12 cellular contexts compared by ENCODE assay signal in genomic region chr17:2064147-2064489, GRCh38. TPM values are rescaled to one million over a fixed set of nuclear protein-coding genes. Genes with fewer than 3 reads are reported as not detected.
DNase-seq lines count a peak whose midpoint lies in the region; ATAC-seq and TF ChIP-seq lines count a peak whose summit lies in the region.
"Had no signal": no experiment of that assay in that cellular context is flagged by ENCODE, and none has a peak within 500 bp of the region (broad histone marks: within the 10 kb centered on the region; RNA-seq: fewer than 3 reads in every experiment).

No MANE protein-coding gene starts in this region.

- TF ChIP-seq POLR2A in tibial nerve (IDR thresholded peaks at IDR 0.05), result no peak

- no peaks in the 10 kb centered on the region for H3F3A ChIP-seq in MM.1S (ENCODE audit: insufficient read depth, low read length)

- H3K4me3 Mint-ChIP-seq in activated naive CD4-positive, alpha-beta T cell treated with anti-CD3 and anti-CD28 coated beads, Interleukin-2, amount 50 U/mL, for 24 hours, result no peak overlapping the region
- H3K4me3 Mint-ChIP-seq in chondrocyte (ENCODE audit: unreplicated experiment) (no peak overlapping the region), mesothelial cell of epicardium (no peak overlapping the region)
- H3K4me3 Mint-ChIP-seq: activated naive CD4-positive, alpha-beta T cell treated with anti-CD3 and anti-CD28 coated beads for 36 hours had no signal

- no peak overlapping the region for H3K4me2 ChIP-seq in MM.1S (ENCODE audit: low read depth, low read length)

- no peak for TF ChIP-seq CTCF in chondrocyte (IDR thresholded peaks at IDR 0.05)
- TF ChIP-seq CTCF in mesothelial cell of epicardium (IDR thresholded peaks at IDR 0.05; ENCODE audit: unreplicated experiment), result no peak
- TF ChIP-seq CTCF in tibial nerve (IDR thresholded peaks at IDR 0.05), result no peak
- no peak for TF ChIP-seq CTCF in MM.1S (IDR thresholded peaks at IDR 0.05; ENCODE audit: low read length)

- peak overlapping the region; percentile 66 to 92 (median 92) for H3K27ac ChIP-seq in tibial nerve
- no peak overlapping the region for H3K27ac ChIP-seq in MM.1S (ENCODE audit: low read length)

- H3K79me2 ChIP-seq in MM.1S (ENCODE audit: low read length), result no peaks in the 10 kb centered on the region

- H3K36me3 ChIP-seq in tibial nerve, result peaks cover 0 to 94% (median 0%) of the 10 kb centered on the region in 3 donors
- H3K36me3 ChIP-seq in MM.1S (replicated peaks; ENCODE audit: insufficient read depth, low read length), result no peaks in the 10 kb centered on the region

- WGBS in tibial nerve, 2 donors, result 53 to 62% methylated on average over 5 of the region's 5 CpGs

- no peaks in the 10 kb centered on the region for H3K9me3 Mint-ChIP-seq in activated naive CD4-positive, alpha-beta T cell treated with anti-CD3 and anti-CD28 coated beads, Interleukin-2, amount 50 U/mL, for 24 hours
- no peaks in the 10 kb centered on the region for H3K9me3 Mint-ChIP-seq in chondrocyte (ENCODE audit: low read depth)
- H3K9me3 Mint-ChIP-seq in mesothelial cell of epicardium, result no peaks in the 10 kb centered on the region
- H3K9me3 Mint-ChIP-seq: activated naive CD4-positive, alpha-beta T cell treated with anti-CD3 and anti-CD28 coated beads for 36 hours had no signal

- no peaks in the 10 kb centered on the region for H4K20me1 ChIP-seq in MM.1S (ENCODE audit: insufficient read depth, low read length)

- H3K4me3 ChIP-seq in tibial nerve (no peak overlapping the region), MM.1S (ENCODE audit: low read length) (no peak overlapping the region)

- H3K9ac ChIP-seq in MM.1S (ENCODE audit: low read length), result no peak overlapping the region

- peaks cover 4% of the 10 kb centered on the region for H3K27me3 Mint-ChIP-seq in activated naive CD4-positive, alpha-beta T cell treated with anti-CD3 and anti-CD28 coated beads, Interleukin-2, amount 50 U/mL, for 24 hours
- H3K27me3 Mint-ChIP-seq in chondrocyte (ENCODE audit: low read depth), result no peaks in the 10 kb centered on the region
- H3K27me3 Mint-ChIP-seq in mesothelial cell of epicardium (ENCODE audit: low read depth), result peaks cover 3% of the 10 kb centered on the region

- no peak for ATAC-seq in GM21528 (IDR thresholded peaks at IDR 0.05; ENCODE audit: low FRiP score, unreplicated experiment)

- H3K27ac Mint-ChIP-seq in activated naive CD4-positive, alpha-beta T cell treated with anti-CD3 and anti-CD28 coated beads, Interleukin-2, amount 50 U/mL, for 24 hours, result peak overlapping the region; percentile 26
- peak overlapping the region; percentile 98 for H3K27ac Mint-ChIP-seq in chondrocyte (ENCODE audit: unreplicated experiment)
- peak overlapping the region; percentile 76 for H3K27ac Mint-ChIP-seq in mesothelial cell of epicardium
- H3K27ac Mint-ChIP-seq: activated naive CD4-positive, alpha-beta T cell treated with anti-CD3 and anti-CD28 coated beads for 36 hours had no signal

- peaks cover 40% of the 10 kb centered on the region for H3K36me3 Mint-ChIP-seq in activated naive CD4-positive, alpha-beta T cell treated with anti-CD3 and anti-CD28 coated beads, Interleukin-2, amount 50 U/mL, for 24 hours
- H3K36me3 Mint-ChIP-seq in chondrocyte (ENCODE audit: low read depth) (peaks cover 11% of the 10 kb centered on the region), mesothelial cell of epicardium (peaks cover 18% of the 10 kb centered on the region)

- peaks cover 8% of the 10 kb centered on the region for H3K4me1 Mint-ChIP-seq in activated naive CD4-positive, alpha-beta T cell treated with anti-CD3 and anti-CD28 coated beads, Interleukin-2, amount 50 U/mL, for 24 hours
- H3K4me1 Mint-ChIP-seq in chondrocyte (ENCODE audit: low read depth), result peaks cover 81% of the 10 kb centered on the region
- H3K4me1 Mint-ChIP-seq in mesothelial cell of epicardium, result peaks cover 79% of the 10 kb centered on the region

- H2AFZ ChIP-seq in MM.1S (ENCODE audit: low read length), result no peak overlapping the region

- H3K9me3 ChIP-seq in tibial nerve (no peaks in the 10 kb centered on the region), MM.1S (replicated peaks; ENCODE audit: insufficient read depth, low read length) (no peaks in the 10 kb centered on the region)

- no peaks in the 10 kb centered on the region for H3K9me2 ChIP-seq in MM.1S (replicated peaks; ENCODE audit: insufficient read depth, low read length)

- H3K27me3 ChIP-seq in tibial nerve (peaks cover 0 to 12% of the 10 kb centered on the region in 2 donors), MM.1S (replicated peaks; ENCODE audit: insufficient read depth, low read length) (no peaks in the 10 kb centered on the region)

- H3K4me1 ChIP-seq in tibial nerve (peaks cover 0 to 98% (median 77%) of the 10 kb centered on the region in 4 donors), MM.1S (ENCODE audit: low read length) (no peaks in the 10 kb centered on the region)

- DNase-seq in activated naive CD4-positive, alpha-beta T cell (lab: John Stamatoyannopoulos, UW), result no peak
- DNase-seq in chondrocyte (ENCODE audit: low spot score) (no peak), mesothelial cell of epicardium (ENCODE audit: low spot score in 2 of 2, unreplicated experiment in 2 of 2) (no peak), tibial nerve (ENCODE audit: low spot score in 2 of 2) (no peak), MM.1S (no peak)
- no peak for DNase-seq in stimulated activated CD4-positive, alpha-beta T cell treated with anti-CD3 and anti-CD28 coated beads, Interleukin-12 subunit alpha, Interleukin-12 subunit beta, amount 100 ng/mL, for 4 hours
- DNase-seq: activated naive CD4-positive, alpha-beta T cell treated with anti-CD3 and anti-CD28 coated beads for 36 hours; H7; NCI-H446; nucleus accumbens had no signal

- no peak for TF ChIP-seq EP300 in tibial nerve (IDR thresholded peaks at IDR 0.05)

RNA-seq across cellular contexts. Expression of gene HIC1, which starts 9.2 kb away (rescaled TPM):
- total RNA-seq in chondrocyte (3.3 to 9.0 TPM (median 8.8 TPM) in 3 replicates), mesothelial cell of epicardium (97.9 to 99.3 TPM (median 98.9 TPM) in 3 replicates), tibial nerve (10 to 100 TPM; 27.6 to 64.7 (median 50.0) TPM)

RNA-seq across cellular contexts. Expression of gene OVCA2, which starts 22.3 kb away (rescaled TPM):
- 26.6 to 30.2 TPM (median 30.1 TPM) in 3 replicates for total RNA-seq in chondrocyte
- total RNA-seq in mesothelial cell of epicardium, result 17.3 to 24.8 TPM (median 24.5 TPM) in 3 replicates
- 10 to 100 TPM; 18.6 to 37.3 (median 35.0) TPM for total RNA-seq in tibial nerve

RNA-seq across cellular contexts. Expression of gene DPH1, which starts 34.2 kb away (rescaled TPM):
- total RNA-seq in chondrocyte, result 29.4 to 43.1 TPM (median 31.3 TPM) in 3 replicates
- 63.8 to 74.5 TPM (median 71.2 TPM) in 3 replicates for total RNA-seq in mesothelial cell of epicardium
- 100 to 1,000 TPM in 1 of 4 donors, 10 to 100 TPM in 3; 56.3 to 137 (median 63.9) TPM for total RNA-seq in tibial nerve

RNA-seq across cellular contexts. Expression of gene RTN4RL1, which starts 39.0 kb away (rescaled TPM):
- total RNA-seq in chondrocyte (0.47 to 0.95 TPM (median 0.68 TPM) in 3 replicates), mesothelial cell of epicardium (0.20 to 0.23 TPM (median 0.22 TPM) in 3 replicates), tibial nerve (10 to 100 TPM in 1 of 4 donors, 1 to 10 TPM in 3; 7.3 to 12.6 (median 7.8) TPM)

Comparison
In these comparisons a context has a peak if more than half of its experiments do, and no peak if none do; other contexts are left out.
1. H3K27ac Mint-ChIP-seq: peak in every context shown above with its lines; median percentile 98 in chondrocyte; 76 in mesothelial cell of epicardium; 26 in activated naive CD4-positive, alpha-beta T cell treated with anti-CD3 and anti-CD28 coated beads, Interleukin-2, amount 50 U/mL, for 24 hours.